In the genomic region with DNA sequence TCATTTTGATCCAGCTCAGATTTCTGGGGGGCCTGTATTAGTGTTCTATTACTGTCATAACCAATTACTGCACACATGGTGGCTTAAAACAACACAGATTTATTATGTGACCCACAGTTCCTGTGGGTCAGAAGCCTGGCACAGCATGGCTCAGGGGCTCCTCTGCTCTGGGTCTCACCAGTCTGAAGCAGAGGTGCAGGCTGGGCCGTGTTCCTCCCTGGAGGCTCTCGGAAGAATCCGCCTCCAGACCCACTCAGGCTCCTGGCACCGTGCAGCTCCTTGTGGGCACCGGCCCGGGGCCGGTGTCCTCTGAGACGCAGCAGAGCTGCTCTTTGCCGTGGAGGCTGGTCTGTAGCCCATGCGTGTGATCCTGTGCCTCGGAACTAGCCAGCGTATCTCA, we compare ENCODE assay signal across 25 cellular contexts.
"Had no signal": no experiment of that assay in that cellular context is flagged by ENCODE, and none has a peak within 500 bp of the region (broad histone marks: within the 10 kb centered on the region; RNA-seq: fewer than 3 reads in every experiment).

No MANE protein-coding gene starts in this region.

- H3K4me3 Mint-ChIP-seq: activated CD4-positive, alpha-beta memory T cell treated with anti-CD3 and anti-CD28 coated beads, Interleukin-2, amount 10 ng/mL, durations not matched to agents 7 days and 5 days; activated CD4-positive, alpha-beta T cell treated with anti-CD3 and anti-CD28 coated beads for 36 hours; activated naive CD4-positive, alpha-beta T cell treated with anti-CD3 and anti-CD28 coated beads, Interleukin-2, amount 10 ng/mL, durations not matched to agents 7 days and 5 days; activated naive CD8-positive, alpha-beta T cell treated with anti-CD3 and anti-CD28 coated beads for 36 hours; activated T-cell treated with anti-CD3 and anti-CD28 coated beads, Interleukin-2, amount 50 U/mL, for 72 hours; T-cell had no signal

- H3K27ac Mint-ChIP-seq: activated CD4-positive, alpha-beta memory T cell treated with anti-CD3 and anti-CD28 coated beads, Interleukin-2, amount 10 ng/mL, durations not matched to agents 7 days and 5 days; activated CD4-positive, alpha-beta T cell treated with anti-CD3 and anti-CD28 coated beads for 36 hours; activated naive CD4-positive, alpha-beta T cell treated with anti-CD3 and anti-CD28 coated beads, Interleukin-2, amount 10 ng/mL, durations not matched to agents 7 days and 5 days; activated naive CD8-positive, alpha-beta T cell treated with anti-CD3 and anti-CD28 coated beads for 36 hours; activated T-cell treated with anti-CD3 and anti-CD28 coated beads, Interleukin-2, amount 50 U/mL, for 72 hours; activated T-helper 2 cell treated with anti-CD3 and anti-CD28 coated beads, Interferon-gamma antibody, Interleukin-2, Interleukin-4, amounts not matched to agents 10 μg/mL and 5 μg/mL and 100 μg/mL, durations not matched to agents 14 hours and 24 hours and 36 hours; T-cell had no signal

- H3K36me3 Mint-ChIP-seq: activated naive CD4-positive, alpha-beta T cell treated with anti-CD3 and anti-CD28 coated beads, Interleukin-2, amount 10 ng/mL, durations not matched to agents 7 days and 5 days; activated naive CD8-positive, alpha-beta T cell treated with anti-CD3 and anti-CD28 coated beads for 36 hours; T-cell had no signal

- H3K27ac ChIP-seq: VCaP had no signal

- H3K4me1 Mint-ChIP-seq: activated CD4-positive, alpha-beta memory T cell treated with anti-CD3 and anti-CD28 coated beads, Interleukin-2, amount 10 ng/mL, durations not matched to agents 7 days and 5 days; activated CD4-positive, alpha-beta T cell treated with anti-CD3 and anti-CD28 coated beads for 36 hours; activated naive CD4-positive, alpha-beta T cell treated with anti-CD3 and anti-CD28 coated beads, Interleukin-2, amount 10 ng/mL, durations not matched to agents 7 days and 5 days; activated naive CD8-positive, alpha-beta T cell treated with anti-CD3 and anti-CD28 coated beads for 36 hours; T-cell had no signal

- H3K9me3 Mint-ChIP-seq: activated CD4-positive, alpha-beta memory T cell treated with anti-CD3 and anti-CD28 coated beads, Interleukin-2, amount 10 ng/mL, durations not matched to agents 7 days and 5 days; activated naive CD4-positive, alpha-beta T cell treated with anti-CD3 and anti-CD28 coated beads, Interleukin-2, amount 10 ng/mL, durations not matched to agents 7 days and 5 days; activated naive CD8-positive, alpha-beta T cell treated with anti-CD3 and anti-CD28 coated beads for 36 hours; activated T-cell treated with anti-CD3 and anti-CD28 coated beads, Interleukin-2, amount 50 U/mL, for 72 hours; activated T-helper 2 cell treated with anti-CD3 and anti-CD28 coated beads, Interferon-gamma antibody, Interleukin-2, Interleukin-4, amounts not matched to agents 10 μg/mL and 5 μg/mL and 100 μg/mL, durations not matched to agents 14 hours and 24 hours and 36 hours; T-cell had no signal

- ATAC-seq: activated CD4-positive, alpha-beta T cell treated with anti-CD3 and anti-CD28 coated beads for 36 hours; activated T-cell treated with anti-CD3 and anti-CD28 coated beads, Interleukin-2, amount 50 U/mL, for 72 hours; T-cell had no signal

- DNase-seq: activated CD4-positive, alpha-beta memory T cell treated with anti-CD3 and anti-CD28 coated beads, Interleukin-2, amount 10 ng/mL, durations not matched to agents 7 days and 5 days; activated CD4-positive, alpha-beta T cell treated with anti-CD3 and anti-CD28 coated beads for 36 hours; activated CD4-positive, alpha-beta T cell treated with anti-CD3 and anti-CD28 coated beads, Interleukin-2, amount 50 U/mL, for 1 hour; activated CD8-positive, alpha-beta memory T cell treated with anti-CD3 and anti-CD28 coated beads, Interleukin-2, amount 50 U/mL, for 4 hours; activated gamma-delta T cell treated with Interleukin-2 at 50 U/mL for 16 hours; activated naive CD4-positive, alpha-beta T cell treated with anti-CD3 and anti-CD28 coated beads, Interleukin-2, amount 10 ng/mL, durations not matched to agents 7 days and 5 days; activated naive CD8-positive, alpha-beta T cell treated with anti-CD3 and anti-CD28 coated beads for 36 hours; activated T-cell treated with anti-CD3 and anti-CD28 coated beads, Interleukin-2, amount 50 U/mL, for 72 hours; anterior cingulate cortex; central memory CD4-positive, alpha-beta T cell; KBM-7; NCI-H1048; NCI-H146; NCI-H187 treated with DMSO at 0.1 percent for 48 hours; NCI-H2081 treated with DMSO at 0.1 percent for 48 hours; NCI-H2171; NCI-H2227 treated with DMSO at 0.1 percent for 48 hours; NCI-H69; NK-92 treated with Interleukin-12 subunit alpha and Interleukin-12 subunit beta, amount 100 ng/mL, for 24 hours; SHP77 treated with DMSO at 0.1 percent for 48 hours; T-cell; T-helper 2 cell; T1000 had no signal
